In the genomic region with DNA sequence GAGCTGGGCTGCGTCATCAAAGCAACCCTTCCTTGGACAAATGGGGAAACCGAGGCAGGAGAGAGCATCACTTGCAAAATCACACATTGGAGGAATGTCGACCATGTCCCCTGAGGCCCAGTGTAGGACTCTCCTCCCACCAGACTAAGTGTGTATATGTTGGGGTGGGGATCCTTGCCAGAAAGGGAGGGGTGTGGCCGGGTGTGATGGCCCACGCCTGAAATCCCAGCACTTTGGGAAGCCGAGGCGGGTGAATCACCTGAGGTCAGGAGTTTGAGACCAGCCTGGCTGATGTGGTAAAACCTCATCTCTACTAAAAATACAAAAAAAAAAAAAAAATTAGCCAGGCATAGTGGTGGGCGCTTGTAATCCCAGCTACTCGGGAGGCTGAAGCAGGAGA, we compare ENCODE assay signal across 2 cellular contexts. TPM values are rescaled to one million over a fixed set of nuclear protein-coding genes. Genes with fewer than 3 reads are reported as not detected.
"Had no signal": no experiment of that assay in that cellular context is flagged by ENCODE, and none has a peak within 500 bp of the region (broad histone marks: within the 10 kb centered on the region; RNA-seq: fewer than 3 reads in every experiment).

No MANE protein-coding gene starts in this region.

RNA-seq across cellular contexts. Expression of a gene that starts 23.3 kb away (rescaled TPM):
- total RNA-seq: natural killer cell had no signal
- polyA plus RNA-seq: immature natural killer cell had no signal
